In genomic region chr1:7278045-7278444, GRCh38 we compare ENCODE assay signal across 26 cellular contexts.
DNase-seq lines count a peak whose midpoint lies in the region; ATAC-seq and TF ChIP-seq lines count a peak whose summit lies in the region.
"Had no signal": no experiment of that assay in that cellular context is flagged by ENCODE, and none has a peak within 500 bp of the region (broad histone marks: within the 10 kb centered on the region; RNA-seq: fewer than 3 reads in every experiment).

No MANE protein-coding gene starts in this region.

- H3K4me3 ChIP-seq in endodermal cell (ENCODE audit: low read length) = no peak overlapping the region
- H3K4me3 ChIP-seq: ascending aorta, BLaER1, GM23338, SK-N-MC had no signal

- 87% methylated on average over 2 of the region's 2 CpGs; no CpG with 5 or more reads in 1 of the 2 experiments for WGBS in endodermal cell (ENCODE audit: insufficient coverage in 1 of 2, insufficient read length in 1 of 2), 2 experiments

- H3K4me1 Mint-ChIP-seq in endodermal cell = peaks cover 2% of the 10 kb centered on the region
- no peaks in the 10 kb centered on the region for H3K4me1 Mint-ChIP-seq in activated CD4-positive, alpha-beta memory T cell treated with anti-CD3 and anti-CD28 coated beads for 36 hours (ENCODE audit: low read depth)
- H3K4me1 Mint-ChIP-seq: activated CD4-positive, alpha-beta memory T cell treated with anti-CD3 and anti-CD28 coated beads, Interleukin-2, amount 10 ng/mL, durations not matched to agents 7 days and 5 days; activated naive CD4-positive, alpha-beta T cell treated with anti-CD3 and anti-CD28 coated beads, Interleukin-2, amount 10 ng/mL, durations not matched to agents 7 days and 5 days; IgD-negative memory B cell had no signal

- no peak for ATAC-seq in HG02642 (IDR thresholded peaks at IDR 0.05; ENCODE audit: poor library complexity, unreplicated experiment)
- ATAC-seq: GM23338, PC-3, WTC11 had no signal

- no peaks in the 10 kb centered on the region for H3K36me3 ChIP-seq in endodermal cell (ENCODE audit: control insufficient read depth, insufficient read depth, low read length)
- H3K36me3 ChIP-seq: ascending aorta, BLaER1 had no signal

- no peak overlapping the region for H3K27ac Mint-ChIP-seq in endodermal cell
- H3K27ac Mint-ChIP-seq in activated CD4-positive, alpha-beta memory T cell treated with anti-CD3 and anti-CD28 coated beads for 36 hours = no peak overlapping the region
- H3K27ac Mint-ChIP-seq: activated CD4-positive, alpha-beta memory T cell treated with anti-CD3 and anti-CD28 coated beads, Interleukin-2, amount 10 ng/mL, durations not matched to agents 7 days and 5 days; activated naive CD4-positive, alpha-beta T cell treated with anti-CD3 and anti-CD28 coated beads, Interleukin-2, amount 10 ng/mL, durations not matched to agents 7 days and 5 days; IgD-negative memory B cell; nephron progenitor cell; T-helper 2 cell treated with Interferon-gamma antibody and Interleukin-4, amounts not matched to agents 5 μg/mL and 100 μg/mL, for 36 hours; WTC11 had no signal

- H3K4me3 Mint-ChIP-seq in endodermal cell = no peak overlapping the region
- H3K4me3 Mint-ChIP-seq in activated CD4-positive, alpha-beta memory T cell treated with anti-CD3 and anti-CD28 coated beads for 36 hours = no peak overlapping the region
- H3K4me3 Mint-ChIP-seq: activated CD4-positive, alpha-beta memory T cell treated with anti-CD3 and anti-CD28 coated beads, Interleukin-2, amount 10 ng/mL, durations not matched to agents 7 days and 5 days; activated naive CD4-positive, alpha-beta T cell treated with anti-CD3 and anti-CD28 coated beads, Interleukin-2, amount 10 ng/mL, durations not matched to agents 7 days and 5 days; GM23338; IgD-negative memory B cell; nephron progenitor cell; T-helper 2 cell treated with Interferon-gamma antibody and Interleukin-4, amounts not matched to agents 5 μg/mL and 100 μg/mL, for 36 hours; WTC11 had no signal

- H3K36me3 Mint-ChIP-seq in endodermal cell (ENCODE audit: low read depth) = no peaks in the 10 kb centered on the region
- H3K36me3 Mint-ChIP-seq in activated CD4-positive, alpha-beta memory T cell treated with anti-CD3 and anti-CD28 coated beads for 36 hours = no peaks in the 10 kb centered on the region
- H3K36me3 Mint-ChIP-seq: activated naive CD4-positive, alpha-beta T cell treated with anti-CD3 and anti-CD28 coated beads, Interleukin-2, amount 10 ng/mL, durations not matched to agents 7 days and 5 days had no signal

- no peaks in the 10 kb centered on the region for H3K27me3 ChIP-seq in endodermal cell (ENCODE audit: control insufficient read depth, insufficient read depth, low read length, poor library complexity, severe bottlenecking)
- H3K27me3 ChIP-seq: ascending aorta, BLaER1 had no signal

- DNase-seq in COLO668 (lab: John Stamatoyannopoulos, UW; ENCODE audit: unreplicated experiment) (peak; percentile 97), NCI-H146 (lab: John Stamatoyannopoulos, UW) (peak; percentile 98), NCI-H510A (lab: John Stamatoyannopoulos, UW) (peak; percentile 98), endodermal cell (peak; percentile 16), superior temporal gyrus (ENCODE audit: extremely low spot score) (no peak)
- DNase-seq in NK-92 treated with Interleukin-12 subunit alpha and Interleukin-12 subunit beta, amount 100 ng/mL, for 24 hours (lab: John Stamatoyannopoulos, UW) = no peak
- DNase-seq in activated CD4-positive, alpha-beta memory T cell treated with anti-CD3 and anti-CD28 coated beads for 36 hours = no peak
- DNase-seq: activated CD4-positive, alpha-beta memory T cell treated with anti-CD3 and anti-CD28 coated beads, Interleukin-2, amount 10 ng/mL, durations not matched to agents 7 days and 5 days; activated naive CD4-positive, alpha-beta T cell treated with anti-CD3 and anti-CD28 coated beads, Interleukin-2, amount 10 ng/mL, durations not matched to agents 7 days and 5 days; effector CD8-positive, alpha-beta T cell; GF-D8; NCI-H526; nephron progenitor cell; PC-3; stimulated activated CD4-positive, alpha-beta T cell treated with anti-CD3 and anti-CD28 coated beads, Interleukin-2, amount 100 ng/mL, for 24 hours; stimulated activated naive CD4-positive, alpha-beta T cell treated with Interleukin-2 at 50 U/mL for 16 hours; trophoblast cell had no signal

- H3K9me3 ChIP-seq in endodermal cell (ENCODE audit: control insufficient read depth, low read length) = peaks cover 5% of the 10 kb centered on the region

- POLR2A ChIA-PET in activated CD4-positive, alpha-beta memory T cell treated with anti-CD3 and anti-CD28 coated beads for 36 hours (lab: Charles Lee) = no interaction called here

- CTCF ChIA-PET in activated CD4-positive, alpha-beta memory T cell treated with anti-CD3 and anti-CD28 coated beads for 36 hours (lab: Charles Lee) = no interaction called here

- no peaks in the 10 kb centered on the region for H3K4me1 ChIP-seq in endodermal cell (ENCODE audit: control insufficient read depth, insufficient read depth, low read length)
- H3K4me1 ChIP-seq: ascending aorta, BLaER1 had no signal

- TF ChIP-seq CTCF in endodermal cell (conservative IDR thresholded peaks at IDR 0.05) = no peak

- H3K9ac ChIP-seq in endodermal cell (ENCODE audit: extremely low read depth, low read length, poor library complexity, severe bottlenecking) = no peak overlapping the region
- H3K9ac ChIP-seq: BLaER1 had no signal

- peaks cover 11% of the 10 kb centered on the region for H3K9me3 Mint-ChIP-seq in endodermal cell
- H3K9me3 Mint-ChIP-seq in activated CD4-positive, alpha-beta memory T cell treated with anti-CD3 and anti-CD28 coated beads for 36 hours = no peaks in the 10 kb centered on the region
- H3K9me3 Mint-ChIP-seq: activated CD4-positive, alpha-beta memory T cell treated with anti-CD3 and anti-CD28 coated beads, Interleukin-2, amount 10 ng/mL, durations not matched to agents 7 days and 5 days; activated naive CD4-positive, alpha-beta T cell treated with anti-CD3 and anti-CD28 coated beads, Interleukin-2, amount 10 ng/mL, durations not matched to agents 7 days and 5 days; GM23338; T-helper 2 cell treated with Interferon-gamma antibody and Interleukin-4, amounts not matched to agents 5 μg/mL and 100 μg/mL, for 36 hours had no signal

- intact Hi-C loops in activated CD4-positive, alpha-beta memory T cell treated with anti-CD3 and anti-CD28 coated beads for 36 hours (cut with micrococcal nuclease) = no loop called here

- H3K27me3 Mint-ChIP-seq in endodermal cell (ENCODE audit: insufficient read depth) = no peaks in the 10 kb centered on the region
- H3K27me3 Mint-ChIP-seq in activated CD4-positive, alpha-beta memory T cell treated with anti-CD3 and anti-CD28 coated beads for 36 hours = peaks cover 10% of the 10 kb centered on the region
- H3K27me3 Mint-ChIP-seq: IgD-negative memory B cell had no signal

- H3K27ac ChIP-seq in endodermal cell (ENCODE audit: low read depth, low read length) = no peak overlapping the region
- H3K27ac ChIP-seq: ascending aorta, BLaER1, HL-60, SK-N-MC had no signal

Comparison
In these comparisons a context has a peak if more than half of its experiments do, and no peak if none do; other contexts are left out.
1. DNase-seq: peak in COLO668 (single experiment), NCI-H146 (single experiment), NCI-H510A (single experiment) and endodermal cell (single experiment); none in NK-92 treated with Interleukin-12 subunit alpha and Interleukin-12 subunit beta, amount 100 ng/mL, for 24 hours (single experiment), activated CD4-positive, alpha-beta memory T cell treated with anti-CD3 and anti-CD28 coated beads for 36 hours (single experiment) and superior temporal gyrus (single experiment).